In genomic region chr5:149831492-149831891, GRCh38 we compare ENCODE assay signal across 8 cellular contexts.
A peak's percentile ranks its signal among the peaks of the same experiment; 100 is the strongest.
DNase-seq lines count a peak whose midpoint lies in the region; ATAC-seq lines count a peak whose summit lies in the region.

No MANE protein-coding gene starts in this region.

- peaks cover 2% of the 10 kb centered on the region for H3K36me3 Mint-ChIP-seq in activated CD4-positive, alpha-beta memory T cell treated with anti-CD3 and anti-CD28 coated beads for 36 hours

- no peak overlapping the region for H3K27ac Mint-ChIP-seq in activated CD4-positive, alpha-beta memory T cell treated with anti-CD3 and anti-CD28 coated beads for 36 hours

- H3K4me1 Mint-ChIP-seq in activated CD4-positive, alpha-beta memory T cell treated with anti-CD3 and anti-CD28 coated beads for 36 hours (ENCODE audit: low read depth), result peaks cover 5% of the 10 kb centered on the region

- H3K4me3 Mint-ChIP-seq in activated CD4-positive, alpha-beta memory T cell treated with anti-CD3 and anti-CD28 coated beads for 36 hours, result no peak overlapping the region

- DNase-seq in activated CD4-positive, alpha-beta memory T cell treated with anti-CD3 and anti-CD28 coated beads for 36 hours, result peak; percentile 73
- DNase-seq in stimulated activated CD4-positive, alpha-beta T cell treated with anti-CD3 and anti-CD28 coated beads, Interleukin-2, amount 100 ng/mL, for 24 hours, result peak; percentile 32 to 53
- DNase-seq in superior temporal gyrus (ENCODE audit: extremely low spot score) (no peak), occipital lobe (lab: John Stamatoyannopoulos, UW) (no peak), NCI-H526 treated with DMSO at 0.1 percent for 48 hours (lab: John Stamatoyannopoulos, UW) (no peak), hypothalamus (lab: John Stamatoyannopoulos, UW) (no peak)

- intact Hi-C loops in activated CD4-positive, alpha-beta memory T cell treated with anti-CD3 and anti-CD28 coated beads for 36 hours (cut with micrococcal nuclease), result no loop called here

- CTCF ChIA-PET in activated CD4-positive, alpha-beta memory T cell treated with anti-CD3 and anti-CD28 coated beads for 36 hours (lab: Charles Lee), result interaction anchor here (0.7 to 13.8 kb wide), 10 partner anchors 16 to 222 kb away, joined by 3 to 269 read pairs (median 56); partner anchors contain the start of gene SLC26A2

- ATAC-seq in GM19025 (IDR thresholded peaks at IDR 0.05; ENCODE audit: low read depth, unreplicated experiment) (peak; percentile 90), HG02938 (IDR thresholded peaks at IDR 0.05; ENCODE audit: unreplicated experiment) (peak; percentile 60)

- POLR2A ChIA-PET in activated CD4-positive, alpha-beta memory T cell treated with anti-CD3 and anti-CD28 coated beads for 36 hours (lab: Charles Lee), result interaction anchor here (0.6 kb wide), 1 partner anchor 69 kb away, joined by 3 read pairs; no protein-coding TSS in a partner anchor

- H3K9me3 Mint-ChIP-seq in activated CD4-positive, alpha-beta memory T cell treated with anti-CD3 and anti-CD28 coated beads for 36 hours, result no peaks in the 10 kb centered on the region

- no peaks in the 10 kb centered on the region for H3K27me3 Mint-ChIP-seq in activated CD4-positive, alpha-beta memory T cell treated with anti-CD3 and anti-CD28 coated beads for 36 hours

Comparison
In these comparisons a context has a peak if more than half of its experiments do, and no peak if none do; other contexts are left out.
1. DNase-seq: peak in activated CD4-positive, alpha-beta memory T cell treated with anti-CD3 and anti-CD28 coated beads for 36 hours (single experiment) and stimulated activated CD4-positive, alpha-beta T cell treated with anti-CD3 and anti-CD28 coated beads, Interleukin-2, amount 100 ng/mL, for 24 hours (2 of 2); none in superior temporal gyrus (single experiment), occipital lobe (single experiment), NCI-H526 treated with DMSO at 0.1 percent for 48 hours (single experiment) and hypothalamus (0 of 51).